Comparison of ENCODE assay signal across 6 cellular contexts in the genomic region with DNA sequence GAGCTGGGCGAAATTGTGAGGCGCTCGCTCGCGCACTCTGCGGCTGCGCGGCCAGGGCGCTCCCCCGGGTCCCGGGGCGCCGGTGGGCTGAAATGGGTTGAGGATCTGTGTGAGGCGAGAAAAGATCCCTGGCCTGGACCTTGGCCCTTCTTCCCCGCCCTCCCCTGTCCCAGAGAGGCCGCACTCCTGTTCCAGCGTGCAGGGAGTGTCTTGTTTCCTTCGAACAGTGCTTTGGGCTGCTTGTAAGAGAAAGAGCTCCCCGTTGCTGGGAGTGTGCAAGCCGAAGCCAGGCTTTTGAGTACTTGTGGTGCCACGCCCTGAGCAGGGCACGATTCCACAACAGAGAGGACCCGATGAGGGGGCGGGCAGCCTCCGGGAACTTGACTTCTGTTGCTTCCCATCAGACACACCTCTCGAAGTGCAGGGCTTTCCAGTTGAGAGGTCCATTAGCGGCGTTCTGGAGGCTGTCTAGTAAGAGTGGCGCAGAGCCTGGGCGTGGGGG. TPM values are rescaled to one million over a fixed set of nuclear protein-coding genes. Genes with fewer than 3 reads are reported as not detected.
DNase-seq lines count a peak whose midpoint lies in the region; ATAC-seq lines count a peak whose summit lies in the region.

No MANE protein-coding gene starts in this region.

- H3K18ac ChIP-seq in mesenchymal stem cell (ENCODE audit: low read depth in 1 of 2, low read length in 2 of 2): peak overlapping the region; percentile 38 to 67

- H3K4me3 ChIP-seq in mesenchymal stem cell (ENCODE audit: insufficient read depth in 1 of 2, low read depth in 1 of 2, low read length in 2 of 2): peak overlapping the region; percentile 69 to 95

- peaks cover 34% of the 10 kb centered on the region for H3K4me1 Mint-ChIP-seq in activated T-cell treated with anti-CD3 and anti-CD28 coated beads, Interleukin-2, amount 50 U/mL, for 72 hours (ENCODE audit: low read depth)

- peak overlapping the region in 1 of 2 experiments; percentile 19 for H3K14ac ChIP-seq in mesenchymal stem cell (ENCODE audit: low read length in 2 of 2)

- H3K27me3 Mint-ChIP-seq in activated T-cell treated with anti-CD3 and anti-CD28 coated beads, Interleukin-2, amount 50 U/mL, for 72 hours (ENCODE audit: low read depth): no peaks in the 10 kb centered on the region

- H3K4me1 ChIP-seq in mesenchymal stem cell (ENCODE audit: control insufficient read depth, insufficient read depth, low read depth, low read length): peaks cover 20% of the 10 kb centered on the region

- peak overlapping the region; percentile 95 to 98 for H3K4me3 Mint-ChIP-seq in activated T-cell treated with anti-CD3 and anti-CD28 coated beads, Interleukin-2, amount 50 U/mL, for 72 hours

- H2BK120ac ChIP-seq in mesenchymal stem cell (ENCODE audit: low read depth, low read length): peak overlapping the region; percentile 89

- peaks cover 16 to 24% of the 10 kb centered on the region in 2 experiments for H3K36me3 ChIP-seq in mesenchymal stem cell (ENCODE audit: control insufficient read depth in 1 of 2, insufficient read depth in 2 of 2, low read depth in 1 of 2, low read length in 2 of 2)

- peaks cover 43% of the 10 kb centered on the region for H3K79me1 ChIP-seq in mesenchymal stem cell (replicated peaks; ENCODE audit: low read length, poor library complexity, severe bottlenecking)

- WGBS in mesenchymal stem cell: 5% methylated on average over 18 of the region's 30 CpGs

- peak overlapping the region; percentile 90 for H3K9ac ChIP-seq in mesenchymal stem cell (ENCODE audit: low read length)

- peak overlapping the region; percentile 97 for H3K4me2 ChIP-seq in mesenchymal stem cell (ENCODE audit: low read length, poor library complexity, severe bottlenecking)

- peak overlapping the region in 1 of 2 experiments; percentile 53 for H3K23ac ChIP-seq in mesenchymal stem cell (ENCODE audit: low read length in 2 of 2)

- peak; percentile 30 for DNase-seq in NCI-H2107 treated with DMSO at 0.1 percent for 48 hours (lab: John Stamatoyannopoulos, UW; ENCODE audit: unreplicated experiment)
- DNase-seq in NCI-H2107 (lab: John Stamatoyannopoulos, UW): no peak
- DNase-seq in activated T-cell treated with anti-CD3 and anti-CD28 coated beads, Interleukin-2, amount 50 U/mL, for 72 hours: no peak
- no peak for DNase-seq in mesenchymal stem cell
- no peak for DNase-seq in mesenteric fat pad (ENCODE audit: low spot score)
- DNase-seq in H4 (ENCODE audit: low spot score): no peak

- peak overlapping the region; percentile 66 for H4K8ac ChIP-seq in mesenchymal stem cell (ENCODE audit: low read length)

- peak overlapping the region; percentile 55 for H2AFZ ChIP-seq in mesenchymal stem cell (ENCODE audit: low read depth, low read length)

- H3K27ac Mint-ChIP-seq in activated T-cell treated with anti-CD3 and anti-CD28 coated beads, Interleukin-2, amount 50 U/mL, for 72 hours: peak overlapping the region; percentile 68

- peak overlapping the region; percentile 18 to 29 for H3K4ac ChIP-seq in mesenchymal stem cell (ENCODE audit: low read depth in 1 of 2, low read length in 2 of 2)

- no peaks in the 10 kb centered on the region for H3K9me3 Mint-ChIP-seq in activated T-cell treated with anti-CD3 and anti-CD28 coated beads, Interleukin-2, amount 50 U/mL, for 72 hours

- H3K27me3 ChIP-seq in mesenchymal stem cell (ENCODE audit: control insufficient read depth in 1 of 2, insufficient read depth in 1 of 2, low read length in 2 of 2): no peaks in the 10 kb centered on the region

- no peak overlapping the region for H2BK15ac ChIP-seq in mesenchymal stem cell (ENCODE audit: low read depth, poor library complexity, severe bottlenecking)

- peak overlapping the region; percentile 76 for H4K91ac ChIP-seq in mesenchymal stem cell (ENCODE audit: low read length)

- no peaks in the 10 kb centered on the region for H3K9me3 ChIP-seq in mesenchymal stem cell (ENCODE audit: control insufficient read depth, low read length)

- no peak for ATAC-seq in activated T-cell treated with anti-CD3 and anti-CD28 coated beads, Interleukin-2, amount 50 U/mL, for 72 hours (replicated peaks in 1 of 2)

- H3K36me3 Mint-ChIP-seq in activated T-cell treated with anti-CD3 and anti-CD28 coated beads, Interleukin-2, amount 50 U/mL, for 72 hours (ENCODE audit: insufficient read depth in 2 of 2): no peaks in the 10 kb centered on the region

- no peak overlapping the region for H2BK5ac ChIP-seq in mesenchymal stem cell (ENCODE audit: low read depth, low read length, poor library complexity, severe bottlenecking)

- peak overlapping the region; percentile 41 for H3K27ac ChIP-seq in mesenchymal stem cell (ENCODE audit: low read length, poor library complexity, severe bottlenecking)

- H2BK12ac ChIP-seq in mesenchymal stem cell (ENCODE audit: low read length in 2 of 2): no peak overlapping the region

- H2AK5ac ChIP-seq in mesenchymal stem cell (ENCODE audit: low read length, severe bottlenecking): no peak overlapping the region

RNA-seq across cellular contexts. Expression of gene DOLPP1, which starts 0.5 kb away (rescaled TPM):
- 10 to 100 TPM; 17.1 to 22.3 TPM for total RNA-seq in activated T-cell treated with anti-CD3 and anti-CD28 coated beads, Interleukin-2, amount 50 U/mL, for 72 hours
- 14.0 TPM for polyA plus RNA-seq in mesenchymal stem cell (2013, experiment 1 of 2)
- polyA plus RNA-seq in mesenchymal stem cell (2013, experiment 2 of 2): 13.7 TPM
- total RNA-seq in mesenteric fat pad: 10.4 TPM
- 17.1 and 17.5 TPM in 2 replicates for total RNA-seq in H4 (2014; rRNA removed; shearing (Covaris generic))

RNA-seq across cellular contexts. Expression of gene CRAT, which starts 29.2 kb away (rescaled TPM):
- total RNA-seq in activated T-cell treated with anti-CD3 and anti-CD28 coated beads, Interleukin-2, amount 50 U/mL, for 72 hours: 10 to 100 TPM; 21.4 to 23.8 TPM
- polyA plus RNA-seq in mesenchymal stem cell (2013, experiment 1 of 2): 22.6 TPM
- 22.5 TPM for polyA plus RNA-seq in mesenchymal stem cell (2013, experiment 2 of 2)
- 65.7 TPM for total RNA-seq in mesenteric fat pad
- 14.5 and 21.2 TPM in 2 replicates for total RNA-seq in H4 (2014; rRNA removed; shearing (Covaris generic))

RNA-seq across cellular contexts. Expression of gene PTPA, which starts 29.8 kb away (rescaled TPM):
- 10 to 100 TPM; 85.5 to 98.3 TPM for total RNA-seq in activated T-cell treated with anti-CD3 and anti-CD28 coated beads, Interleukin-2, amount 50 U/mL, for 72 hours
- polyA plus RNA-seq in mesenchymal stem cell (2013, experiment 1 of 2): 106 TPM
- 99.4 TPM for polyA plus RNA-seq in mesenchymal stem cell (2013, experiment 2 of 2)
- 61.9 TPM for total RNA-seq in mesenteric fat pad
- total RNA-seq in H4 (2014; rRNA removed; shearing (Covaris generic)): 89.0 and 91.8 TPM in 2 replicates

RNA-seq across cellular contexts. Expression of gene MIGA2, which starts 45.0 kb away (rescaled TPM):
- total RNA-seq in activated T-cell treated with anti-CD3 and anti-CD28 coated beads, Interleukin-2, amount 50 U/mL, for 72 hours: 10 to 100 TPM; 38.5 to 41.5 TPM
- polyA plus RNA-seq in mesenchymal stem cell (2013, experiment 1 of 2): 8.5 TPM
- 8.1 TPM for polyA plus RNA-seq in mesenchymal stem cell (2013, experiment 2 of 2)
- 17.3 TPM for total RNA-seq in mesenteric fat pad
- 9.3 and 18.2 TPM in 2 replicates for total RNA-seq in H4 (2014; rRNA removed; shearing (Covaris generic))

RNA-seq across cellular contexts. Expression of gene SH3GLB2, which starts 53.3 kb away (rescaled TPM):
- 10 to 100 TPM; 41.3 to 41.8 TPM for total RNA-seq in activated T-cell treated with anti-CD3 and anti-CD28 coated beads, Interleukin-2, amount 50 U/mL, for 72 hours
- polyA plus RNA-seq in mesenchymal stem cell (2013, experiment 1 of 2): 29.7 TPM
- 30.5 TPM for polyA plus RNA-seq in mesenchymal stem cell (2013, experiment 2 of 2)
- 43.2 TPM for total RNA-seq in mesenteric fat pad
- total RNA-seq in H4 (2014; rRNA removed; shearing (Covaris generic)): 14.0 and 17.2 TPM in 2 replicates
